14 cellular contexts compared by ENCODE assay signal in genomic region chr22:41636467-41636866, GRCh38. TPM values are rescaled to one million over a fixed set of nuclear protein-coding genes. Genes with fewer than 3 reads are reported as not detected.
DNase-seq lines count a peak whose midpoint lies in the region; ATAC-seq, FAIRE-seq and TF ChIP-seq lines count a peak whose summit lies in the region.
"Had no signal": no experiment of that assay in that cellular context is flagged by ENCODE, and none has a peak within 500 bp of the region (broad histone marks: within the 10 kb centered on the region; RNA-seq: fewer than 3 reads in every experiment).

No MANE protein-coding gene starts in this region.

- DNase-seq in right lobe of liver, result peak in 2 of 3 donors; percentile 20 to 32
- DNase-seq in HepG2 (ENCODE audit: low spot score), result no peak
- DNase-seq in astrocyte of the cerebellum (ENCODE audit: low read depth), result peak; percentile 12
- DNase-seq in NCI-H526 treated with DMSO at 0.1 percent for 48 hours (lab: John Stamatoyannopoulos, UW), result no peak
- DNase-seq in effector memory CD4-positive, alpha-beta T cell, result no peak
- DNase-seq in SKM-1 treated with dmso at 0.1 percent for 144 hours (lab: John Stamatoyannopoulos, UW; ENCODE audit: unreplicated experiment), result no peak
- DNase-seq: activated B cell treated with CpG ODN at 0.5 μM for 24 hours; activated T-cell treated with anti-CD3 and anti-CD28 coated beads, Interleukin-2, amount 50 U/mL, for 1 hour; foreskin melanocyte; stimulated activated CD8-positive, alpha-beta memory T cell treated with anti-CD3 and anti-CD28 coated beads, Interleukin-4, amount 100 ng/mL, for 48 hours had no signal

- H3K4me3 ChIP-seq in right lobe of liver, result no peak overlapping the region
- H3K4me3 ChIP-seq in HepG2 (replicated peaks in 1 of 3; ENCODE audit: insufficient read depth in 1 of 3, low read depth in 2 of 3, low read length in 3 of 3), result no peak overlapping the region
- no peak overlapping the region for H3K4me3 ChIP-seq in astrocyte of the cerebellum (ENCODE audit: low read depth, low read length)
- H3K4me3 ChIP-seq in gastroesophageal sphincter, result no peak overlapping the region
- no peak overlapping the region for H3K4me3 ChIP-seq in effector memory CD4-positive, alpha-beta T cell (ENCODE audit: insufficient read depth, low read depth, low read length, poor library complexity, severe bottlenecking)
- H3K4me3 ChIP-seq: cardiac muscle cell had no signal

- intact Hi-C loops in right lobe of liver (cut with DNase I), result no loop called here
- intact Hi-C loops in HepG2 (cut with micrococcal nuclease; ENCODE audit: unreplicated experiment), result no loop called here

- ATAC-seq in right lobe of liver (peak in 2 of 4 donors; percentile 53 to 79), HepG2 (no peak), gastroesophageal sphincter (peak; percentile 57), HG03175 (IDR thresholded peaks at IDR 0.05; ENCODE audit: unreplicated experiment) (no peak)

- no peak for TF ChIP-seq RAD21 in HepG2 (CRISPR knock-in tag; IDR thresholded peaks at IDR 0.05)

- TF ChIP-seq EP300 in HepG2 (IDR thresholded peaks at IDR 0.05; ENCODE audit: low read depth in 2 of 2, low read length in 2 of 2), result no peak
- TF ChIP-seq EP300 in HepG2 (CRISPR knock-in tag; IDR thresholded peaks at IDR 0.05; ENCODE audit: borderline replicate concordance), result no peak
- TF ChIP-seq EP300 in gastroesophageal sphincter (IDR thresholded peaks at IDR 0.05), result no peak

- no peak overlapping the region for H3K9ac ChIP-seq in HepG2 (ENCODE audit: insufficient read depth, low read depth, low read length)

- in situ Hi-C loops in HepG2 (cut with HindIII; ENCODE audit: extremely low pct_ligation_motif_present, low pct_unique_long_range_greater_than_20kb) (no loop called here), astrocyte of the cerebellum (cut with HindIII; ENCODE audit: low sequenced_read_pairs) (no loop called here)

- H3K79me2 ChIP-seq in HepG2 (ENCODE audit: insufficient read depth, low read length), result peaks cover 13% of the 10 kb centered on the region

- WGBS in right lobe of liver (ENCODE audit: insufficient coverage, low coverage, low lambda C conversion rate, missing lambda C conversion rate), result 82% methylated on average over 5 of the region's 7 CpGs
- 95% methylated on average over 7 of the region's 7 CpGs for WGBS in HepG2 (ENCODE audit: low lambda C conversion rate)
- WGBS in gastroesophageal sphincter (ENCODE audit: low coverage in 1 of 2), 2 donors, result 36 to 47% methylated on average over 5 to 7 of the region's 7 CpGs

- no TSS peak for BruUV-seq in HepG2 (replicated peaks; lab: Mats Ljungman, UMichigan)

- no peaks in the 10 kb centered on the region for H3K9me3 ChIP-seq in right lobe of liver
- H3K9me3 ChIP-seq in HepG2 (ENCODE audit: low read length), result no peaks in the 10 kb centered on the region
- no peaks in the 10 kb centered on the region for H3K9me3 ChIP-seq in gastroesophageal sphincter
- no peaks in the 10 kb centered on the region for H3K9me3 ChIP-seq in effector memory CD4-positive, alpha-beta T cell (ENCODE audit: control insufficient read depth, low read length)

- H3K4me1 ChIP-seq in right lobe of liver (no peaks in the 10 kb centered on the region), HepG2 (ENCODE audit: insufficient read depth, low read length) (no peaks in the 10 kb centered on the region), gastroesophageal sphincter (peaks cover 0 to 9% (median 0%) of the 10 kb centered on the region in 3 donors)
- no peaks in the 10 kb centered on the region for H3K4me1 ChIP-seq in effector memory CD4-positive, alpha-beta T cell (ENCODE audit: control insufficient read depth, insufficient read depth, low read length, poor library complexity, severe bottlenecking)

- peaks cover 3% of the 10 kb centered on the region; the same call in 1 of the 2 replicates for H4K20me1 ChIP-seq in HepG2 (ENCODE audit: insufficient read depth, low read length)

- TF ChIP-seq POLR2A in right lobe of liver (IDR thresholded peaks at IDR 0.05), result no peak
- no peak for TF ChIP-seq POLR2A in HepG2 (IDR thresholded peaks at IDR 0.05; ENCODE audit: insufficient read depth in 1 of 2, low read depth in 2 of 2, low read length in 2 of 2)
- TF ChIP-seq POLR2A in gastroesophageal sphincter (IDR thresholded peaks at IDR 0.05), result no peak

- FAIRE-seq in HepG2 (lab: Jason Lieb, UNC), result no peak
- FAIRE-seq: urothelium cell line had no signal

- no peak for TF ChIP-seq CTCF in right lobe of liver (IDR thresholded peaks at IDR 0.05)
- no peak for TF ChIP-seq CTCF in HepG2 (CRISPR knock-in tag; IDR thresholded peaks at IDR 0.05)
- TF ChIP-seq CTCF in astrocyte of the cerebellum (IDR thresholded peaks at IDR 0.05; ENCODE audit: low read depth, low read length, missing control alignments), result no peak
- TF ChIP-seq CTCF in gastroesophageal sphincter (IDR thresholded peaks at IDR 0.05), result no peak

- peaks cover 5 to 84% (median 31%) of the 10 kb centered on the region in 4 donors for H3K36me3 ChIP-seq in right lobe of liver
- H3K36me3 ChIP-seq in HepG2 (replicated peaks in 1 of 2; ENCODE audit: control insufficient read depth in 1 of 2, insufficient read depth in 2 of 2, low read length in 2 of 2), result peaks cover 21 to 77% of the 10 kb centered on the region in 2 experiments
- H3K36me3 ChIP-seq in gastroesophageal sphincter, result peaks cover 4 to 99% of the 10 kb centered on the region in 2 donors
- peaks cover 70% of the 10 kb centered on the region for H3K36me3 ChIP-seq in effector memory CD4-positive, alpha-beta T cell (ENCODE audit: control insufficient read depth, insufficient read depth, low read length)

- POLR2A ChIA-PET in HepG2 (lab: Yijun Ruan, JAX), result interaction anchor here (1.8 kb wide), 1 partner anchor 15 kb away, joined by 4 read pairs; the partner anchor contains the start of genes DESI1 and XRCC6

- CTCF ChIA-PET in HepG2 (lab: Yijun Ruan, JAX; ENCODE audit: low intra/inter-chr PET ratio, low total read pairs), result no interaction called here

- H3K27ac ChIP-seq in right lobe of liver (no peak overlapping the region), HepG2 (ENCODE audit: extremely low read length, insufficient read depth, low read length) (no peak overlapping the region), gastroesophageal sphincter (peak overlapping the region in 1 of 4 donors; percentile 30)
- H3K27ac ChIP-seq in effector memory CD4-positive, alpha-beta T cell (ENCODE audit: insufficient read depth, low read length, poor library complexity, severe bottlenecking), result no peak overlapping the region
- H3K27ac ChIP-seq: cardiac muscle cell had no signal

- H2AFZ ChIP-seq in HepG2 (ENCODE audit: low read length), result no peak overlapping the region

- no peak overlapping the region for H3K4me2 ChIP-seq in HepG2 (ENCODE audit: low read depth, low read length)

- H3K27me3 ChIP-seq in right lobe of liver (no peaks in the 10 kb centered on the region), HepG2 (ENCODE audit: control insufficient read depth in 1 of 2, insufficient read depth in 2 of 2, low read length in 2 of 2) (no peaks in the 10 kb centered on the region), gastroesophageal sphincter (no peaks in the 10 kb centered on the region)
- H3K27me3 ChIP-seq in effector memory CD4-positive, alpha-beta T cell (replicated peaks; ENCODE audit: control insufficient read depth, insufficient read depth, low read length, poor library complexity, severe bottlenecking), result no peaks in the 10 kb centered on the region
- H3K27me3 ChIP-seq: cardiac muscle cell had no signal

RNA-seq across cellular contexts. Expression of gene XRCC6, which starts 15.4 kb away (rescaled TPM):
- total RNA-seq in right lobe of liver (100 to 1,000 TPM in 2 of 6 experiments, 10 to 100 TPM in 4; 71.0 to 122 (median 91.1) TPM), HepG2 (2016; rRNA removed; fragmentation: Illumina TruSeq; extraction: Trizol) (625 and 944 TPM in 2 replicates), gastroesophageal sphincter (100 to 1,000 TPM; 236 to 277 (median 258) TPM)
- total RNA-seq in HepG2 (2016; cell fraction: cytosol; rRNA removed; fragmentation: Illumina TruSeq; extraction: Trizol; ENCODE audit: low read depth), result 53.4 and 61.8 TPM in 2 replicates
- 635 and 912 TPM in 2 replicates for total RNA-seq in HepG2 (2016; cell fraction: insoluble cytoplasmic fraction; rRNA removed; fragmentation: Illumina TruSeq; extraction: Trizol)
- total RNA-seq in HepG2 (2016; cell fraction: membrane; rRNA removed; fragmentation: Illumina TruSeq; extraction: Trizol), result 124 and 145 TPM in 2 replicates
- total RNA-seq in HepG2 (2016; cell fraction: nucleus; rRNA removed; fragmentation: Illumina TruSeq; extraction: Trizol), result 234 and 241 TPM in 2 replicates
- 109 and 124 TPM in 2 replicates for polyA plus RNA-seq in HepG2 (2011; rRNA removed)
- polyA plus RNA-seq in HepG2 (2011; cell fraction: cytosol; rRNA removed), result 106 and 126 TPM in 2 replicates
- 30.7 and 40.3 TPM in 2 replicates for polyA plus RNA-seq in HepG2 (2011; cell fraction: nucleus; rRNA removed)
- polyA plus RNA-seq in HepG2 (2012), result 246 and 411 TPM in 2 replicates
- polyA plus RNA-seq in HepG2 (2016; cell fraction: cytosol; fragmentation: Illumina TruSeq; extraction: Trizol; ENCODE audit: low read depth), result 34.4 and 42.4 TPM in 2 replicates
- 671 and 701 TPM in 2 replicates for polyA plus RNA-seq in HepG2 (2016; cell fraction: insoluble cytoplasmic fraction; fragmentation: Illumina TruSeq; extraction: Trizol; ENCODE audit: low read depth)
- polyA plus RNA-seq in HepG2 (2016; cell fraction: membrane; fragmentation: Illumina TruSeq; extraction: Trizol; ENCODE audit: low read depth), result 64.7 and 77.0 TPM in 2 replicates
- polyA plus RNA-seq in HepG2 (2016; cell fraction: nucleus; fragmentation: Illumina TruSeq; extraction: Trizol; ENCODE audit: insufficient read depth, low read depth), result 237 and 254 TPM in 2 replicates
- 102 and 167 TPM in 2 replicates for polyA minus RNA-seq in HepG2 (2011; rRNA and poly(A)+ RNA removed; ENCODE audit: low replicate concordance)
- polyA minus RNA-seq in HepG2 (2011; cell fraction: cytosol; rRNA and poly(A)+ RNA removed), result 71.6 and 76.1 TPM in 2 replicates
- 38.2 and 41.5 TPM in 2 replicates for polyA minus RNA-seq in HepG2 (2011; cell fraction: nucleus; rRNA and poly(A)+ RNA removed)

RNA-seq across cellular contexts. Expression of gene DESI1, which starts 15.6 kb away (rescaled TPM):
- total RNA-seq in right lobe of liver, result 10 to 100 TPM; 34.8 to 49.5 (median 40.9) TPM
- 19.3 and 21.6 TPM in 2 replicates for total RNA-seq in HepG2 (2016; rRNA removed; fragmentation: Illumina TruSeq; extraction: Trizol)
- 10.7 and 14.0 TPM in 2 replicates for total RNA-seq in HepG2 (2016; cell fraction: cytosol; rRNA removed; fragmentation: Illumina TruSeq; extraction: Trizol; ENCODE audit: low read depth)
- 18.7 and 21.0 TPM in 2 replicates for total RNA-seq in HepG2 (2016; cell fraction: insoluble cytoplasmic fraction; rRNA removed; fragmentation: Illumina TruSeq; extraction: Trizol)
- 20.4 and 22.8 TPM in 2 replicates for total RNA-seq in HepG2 (2016; cell fraction: membrane; rRNA removed; fragmentation: Illumina TruSeq; extraction: Trizol)
- 19.0 and 20.5 TPM in 2 replicates for total RNA-seq in HepG2 (2016; cell fraction: nucleus; rRNA removed; fragmentation: Illumina TruSeq; extraction: Trizol)
- 29.2 and 34.2 TPM in 2 replicates for polyA plus RNA-seq in HepG2 (2011; rRNA removed)
- 20.1 and 22.1 TPM in 2 replicates for polyA plus RNA-seq in HepG2 (2011; cell fraction: cytosol; rRNA removed)
- 41.4 and 55.5 TPM in 2 replicates for polyA plus RNA-seq in HepG2 (2011; cell fraction: nucleus; rRNA removed)
- 17.3 and 22.8 TPM in 2 replicates for polyA plus RNA-seq in HepG2 (2012)
- 20.0 and 28.7 TPM in 2 replicates for polyA plus RNA-seq in HepG2 (2016; cell fraction: cytosol; fragmentation: Illumina TruSeq; extraction: Trizol; ENCODE audit: low read depth)
- polyA plus RNA-seq in HepG2 (2016; cell fraction: insoluble cytoplasmic fraction; fragmentation: Illumina TruSeq; extraction: Trizol; ENCODE audit: low read depth), result 23.9 and 26.6 TPM in 2 replicates
- 30.2 and 33.5 TPM in 2 replicates for polyA plus RNA-seq in HepG2 (2016; cell fraction: membrane; fragmentation: Illumina TruSeq; extraction: Trizol; ENCODE audit: low read depth)
- polyA plus RNA-seq in HepG2 (2016; cell fraction: nucleus; fragmentation: Illumina TruSeq; extraction: Trizol; ENCODE audit: insufficient read depth, low read depth), result 57.4 and 61.7 TPM in 2 replicates
- polyA minus RNA-seq in HepG2 (2011; rRNA and poly(A)+ RNA removed; ENCODE audit: low replicate concordance), result 47.2 and 80.3 TPM in 2 replicates
- polyA minus RNA-seq in HepG2 (2011; cell fraction: cytosol; rRNA and poly(A)+ RNA removed), result 15.8 TPM in 2 replicates
- 24.3 and 36.3 TPM in 2 replicates for polyA minus RNA-seq in HepG2 (2011; cell fraction: nucleus; rRNA and poly(A)+ RNA removed)
- 10 to 100 TPM; 18.2 to 77.7 (median 21.4) TPM for total RNA-seq in gastroesophageal sphincter

RNA-seq across cellular contexts. Expression of gene PMM1, which starts 46.8 kb away (rescaled TPM):
- 10 to 100 TPM; 21.6 to 45.1 (median 36.2) TPM for total RNA-seq in right lobe of liver
- total RNA-seq in HepG2 (2016; rRNA removed; fragmentation: Illumina TruSeq; extraction: Trizol), result 17.8 and 23.0 TPM in 2 replicates
- total RNA-seq in HepG2 (2016; cell fraction: cytosol; rRNA removed; fragmentation: Illumina TruSeq; extraction: Trizol; ENCODE audit: low read depth), result 9.2 and 11.2 TPM in 2 replicates
- total RNA-seq in HepG2 (2016; cell fraction: insoluble cytoplasmic fraction; rRNA removed; fragmentation: Illumina TruSeq; extraction: Trizol), result 18.6 and 19.0 TPM in 2 replicates
- 17.5 and 18.7 TPM in 2 replicates for total RNA-seq in HepG2 (2016; cell fraction: membrane; rRNA removed; fragmentation: Illumina TruSeq; extraction: Trizol)
- 16.8 and 18.6 TPM in 2 replicates for total RNA-seq in HepG2 (2016; cell fraction: nucleus; rRNA removed; fragmentation: Illumina TruSeq; extraction: Trizol)
- 95.6 and 100 TPM in 2 replicates for polyA plus RNA-seq in HepG2 (2011; rRNA removed)
- polyA plus RNA-seq in HepG2 (2011; cell fraction: cytosol; rRNA removed), result 119 and 132 TPM in 2 replicates
- 140 and 147 TPM in 2 replicates for polyA plus RNA-seq in HepG2 (2011; cell fraction: nucleus; rRNA removed)
- polyA plus RNA-seq in HepG2 (2012), result 63.2 and 90.3 TPM in 2 replicates
- polyA plus RNA-seq in HepG2 (2016; cell fraction: cytosol; fragmentation: Illumina TruSeq; extraction: Trizol; ENCODE audit: low read depth), result 21.5 and 21.9 TPM in 2 replicates
- polyA plus RNA-seq in HepG2 (2016; cell fraction: insoluble cytoplasmic fraction; fragmentation: Illumina TruSeq; extraction: Trizol; ENCODE audit: low read depth), result 35.6 and 42.4 TPM in 2 replicates
- polyA plus RNA-seq in HepG2 (2016; cell fraction: membrane; fragmentation: Illumina TruSeq; extraction: Trizol; ENCODE audit: low read depth), result 24.2 and 24.7 TPM in 2 replicates
- polyA plus RNA-seq in HepG2 (2016; cell fraction: nucleus; fragmentation: Illumina TruSeq; extraction: Trizol; ENCODE audit: insufficient read depth, low read depth), result 46.6 and 53.0 TPM in 2 replicates
- polyA minus RNA-seq in HepG2 (2011; rRNA and poly(A)+ RNA removed; ENCODE audit: low replicate concordance), result 13.2 and 78.6 TPM in 2 replicates
- 35.6 and 37.7 TPM in 2 replicates for polyA minus RNA-seq in HepG2 (2011; cell fraction: cytosol; rRNA and poly(A)+ RNA removed)
- polyA minus RNA-seq in HepG2 (2011; cell fraction: nucleus; rRNA and poly(A)+ RNA removed), result 26.9 and 27.8 TPM in 2 replicates
- 10 to 100 TPM; 32.7 to 42.5 (median 37.1) TPM for total RNA-seq in gastroesophageal sphincter

RNA-seq across cellular contexts. Expression of gene SNU13, which starts 52.2 kb away (rescaled TPM):
- 10 to 100 TPM; 43.1 to 65.4 (median 50.1) TPM for total RNA-seq in right lobe of liver
- 203 and 276 TPM in 2 replicates for total RNA-seq in HepG2 (2016; rRNA removed; fragmentation: Illumina TruSeq; extraction: Trizol)
- total RNA-seq in HepG2 (2016; cell fraction: cytosol; rRNA removed; fragmentation: Illumina TruSeq; extraction: Trizol; ENCODE audit: low read depth), result 81.0 and 91.5 TPM in 2 replicates
- 199 and 275 TPM in 2 replicates for total RNA-seq in HepG2 (2016; cell fraction: insoluble cytoplasmic fraction; rRNA removed; fragmentation: Illumina TruSeq; extraction: Trizol)
- 122 and 129 TPM in 2 replicates for total RNA-seq in HepG2 (2016; cell fraction: membrane; rRNA removed; fragmentation: Illumina TruSeq; extraction: Trizol)
- 62.6 and 67.0 TPM in 2 replicates for total RNA-seq in HepG2 (2016; cell fraction: nucleus; rRNA removed; fragmentation: Illumina TruSeq; extraction: Trizol)
- 287 and 294 TPM in 2 replicates for polyA plus RNA-seq in HepG2 (2011; rRNA removed)
- 300 and 301 TPM in 2 replicates for polyA plus RNA-seq in HepG2 (2011; cell fraction: cytosol; rRNA removed)
- 84.3 and 96.7 TPM in 2 replicates for polyA plus RNA-seq in HepG2 (2011; cell fraction: nucleus; rRNA removed)
- polyA plus RNA-seq in HepG2 (2012), result 185 and 224 TPM in 2 replicates
- polyA plus RNA-seq in HepG2 (2016; cell fraction: cytosol; fragmentation: Illumina TruSeq; extraction: Trizol; ENCODE audit: low read depth), result 108 and 124 TPM in 2 replicates
- polyA plus RNA-seq in HepG2 (2016; cell fraction: insoluble cytoplasmic fraction; fragmentation: Illumina TruSeq; extraction: Trizol; ENCODE audit: low read depth), result 406 and 429 TPM in 2 replicates
- polyA plus RNA-seq in HepG2 (2016; cell fraction: membrane; fragmentation: Illumina TruSeq; extraction: Trizol; ENCODE audit: low read depth), result 153 and 154 TPM in 2 replicates
- 168 and 172 TPM in 2 replicates for polyA plus RNA-seq in HepG2 (2016; cell fraction: nucleus; fragmentation: Illumina TruSeq; extraction: Trizol; ENCODE audit: insufficient read depth, low read depth)
- polyA minus RNA-seq in HepG2 (2011; rRNA and poly(A)+ RNA removed; ENCODE audit: low replicate concordance), result 181 and 279 TPM in 2 replicates
- 72.6 and 78.5 TPM in 2 replicates for polyA minus RNA-seq in HepG2 (2011; cell fraction: cytosol; rRNA and poly(A)+ RNA removed)
- 35.0 and 35.4 TPM in 2 replicates for polyA minus RNA-seq in HepG2 (2011; cell fraction: nucleus; rRNA and poly(A)+ RNA removed)
- 100 to 1,000 TPM in 3 of 4 donors, 10 to 100 TPM in 1; 78.6 to 131 (median 111) TPM for total RNA-seq in gastroesophageal sphincter

Comparison
In these comparisons a context has a peak if more than half of its experiments do, and no peak if none do; other contexts are left out.
1. DNase-seq: peak in right lobe of liver (2 of 3) and astrocyte of the cerebellum (single experiment); none in HepG2 (single experiment), NCI-H526 treated with DMSO at 0.1 percent for 48 hours (single experiment), effector memory CD4-positive, alpha-beta T cell (0 of 3) and SKM-1 treated with dmso at 0.1 percent for 144 hours (single experiment).